ENCODE assay signal across 33 cellular contexts in the genomic region with DNA sequence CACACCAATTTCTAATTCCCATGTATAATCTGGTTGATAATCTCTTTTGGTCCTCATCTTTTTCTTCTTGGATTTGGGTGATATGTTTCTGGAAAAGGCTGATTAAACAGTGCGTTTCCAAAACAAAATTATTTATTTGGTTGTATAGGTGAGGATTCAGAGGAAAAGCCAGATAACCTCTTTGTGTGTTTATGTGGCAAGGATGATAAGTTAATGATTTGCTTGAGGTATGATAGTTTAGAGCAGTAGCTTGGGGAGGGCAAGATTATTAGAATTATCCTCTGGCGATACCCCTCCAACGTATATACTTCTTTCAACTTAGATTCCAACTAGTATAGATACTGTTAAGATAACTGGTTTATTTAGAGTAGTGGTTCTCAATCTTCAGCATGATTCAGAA. TPM values are rescaled to one million over a fixed set of nuclear protein-coding genes. Genes with fewer than 3 reads are reported as not detected.
"Had no signal": no experiment of that assay in that cellular context is flagged by ENCODE, and none has a peak within 500 bp of the region (broad histone marks: within the 10 kb centered on the region; RNA-seq: fewer than 3 reads in every experiment).

No MANE protein-coding gene starts in this region.

- H3K36me3 ChIP-seq: MG63, SJCRH30 had no signal

- FAIRE-seq: RCC 7860 had no signal

- DNase-seq: Kasumi-1, KG1, MG63, NCI-H1048, NCI-H1092 treated with DMSO at 0.1 percent for 48 hours, NCI-H1105 treated with DMSO at 0.1 percent for 48 hours, NCI-H1417, NCI-H1436, NCI-H146, NCI-H1694, NCI-H187 treated with DMSO at 0.1 percent for 48 hours, NCI-H2029, NCI-H2081, NCI-H2171, NCI-H226, NCI-H446 treated with DMSO at 0.1 percent for 48 hours, NCI-H510A, NCI-H524, NCI-H526, NCI-H69, NCI-H748 treated with DMSO at 0.1 percent for 48 hours, NCI-H82, PC-9, SHP77, SIG-M5, SJCRH30 had no signal

- ATAC-seq: Panc1, Right ventricle myocardium inferior, SK-N-SH treated with all-trans-retinoic acid at 6 μM for 48 hours had no signal

- H2AFZ ChIP-seq: PC-9 had no signal

- H3K4me1 ChIP-seq: SJCRH30 had no signal

- H3K27me3 ChIP-seq: MG63, SJCRH30 had no signal

- H3K27ac ChIP-seq: PC-9, RWPE1, SJCRH30, SK-N-MC had no signal

- H3K4me3 ChIP-seq: MG63, PC-9, SJCRH30, SK-N-MC had no signal

- H3K4me2 ChIP-seq: PC-9 had no signal

- H3K9me3 ChIP-seq: MG63, SJCRH30 had no signal

RNA-seq across cellular contexts. Expression of a gene that starts 53.3 kb away (rescaled TPM):
- total RNA-seq: OCI-LY7 had no signal
